ENCODE assay signal across 20 cellular contexts in genomic region chr19:30245401-30246039, GRCh38.
A peak's percentile ranks its signal among the peaks of the same experiment; 100 is the strongest.
DNase-seq lines count a peak whose midpoint lies in the region; ATAC-seq, FAIRE-seq and TF ChIP-seq lines count a peak whose summit lies in the region.
"Had no signal": no experiment of that assay in that cellular context is flagged by ENCODE, and none has a peak within 500 bp of the region (broad histone marks: within the 10 kb centered on the region; RNA-seq: fewer than 3 reads in every experiment).

No MANE protein-coding gene starts in this region.

- H3K4me3 Mint-ChIP-seq in neural crest cell: no peak overlapping the region
- H3K4me3 Mint-ChIP-seq in activated CD4-positive, alpha-beta T cell treated with anti-CD3 and anti-CD28 coated beads for 36 hours: no peak overlapping the region
- H3K4me3 Mint-ChIP-seq: B cell; CD8-positive, alpha-beta T cell had no signal

- ATAC-seq in activated CD4-positive, alpha-beta T cell treated with anti-CD3 and anti-CD28 coated beads for 36 hours: no peak
- no peak for ATAC-seq in GM21529 (IDR thresholded peaks at IDR 0.05; ENCODE audit: unreplicated experiment)
- ATAC-seq: CD8-positive, alpha-beta T cell; HCT116 had no signal

- CTCF ChIA-PET in HEK293 (lab: Yijun Ruan, JAX): no interaction called here
- CTCF ChIA-PET in activated CD4-positive, alpha-beta T cell treated with anti-CD3 and anti-CD28 coated beads for 36 hours (lab: Charles Lee): interaction anchor here (0.8 kb wide), 1 partner anchor 234 kb away, joined by 4 read pairs; no protein-coding TSS in a partner anchor

- POLR2A ChIA-PET in HEK293 (lab: Yijun Ruan, JAX): no interaction called here
- POLR2A ChIA-PET in activated CD4-positive, alpha-beta T cell treated with anti-CD3 and anti-CD28 coated beads for 36 hours (lab: Charles Lee): no interaction called here

- peaks cover 9% of the 10 kb centered on the region; the same call in 1 of the 2 replicates for H3K4me1 ChIP-seq in HEK293 (ENCODE audit: control insufficient read depth, insufficient read depth, low read length)
- H3K4me1 ChIP-seq: BLaER1 treated with 17β-estradiol and CSF1 and Interleukin-3, amounts not matched to agents 10 nM and 100 nM had no signal

- no peaks in the 10 kb centered on the region for H3K9me3 ChIP-seq in HEK293 (ENCODE audit: control insufficient read depth, insufficient read depth, low read depth, low read length)
- H3K9me3 ChIP-seq: BLaER1 treated with 17β-estradiol and CSF1 and Interleukin-3, amounts not matched to agents 10 nM and 100 nM had no signal

- H3K27me3 Mint-ChIP-seq in neural crest cell (ENCODE audit: low read depth): peaks cover 5% of the 10 kb centered on the region
- H3K27me3 Mint-ChIP-seq in activated CD4-positive, alpha-beta T cell treated with anti-CD3 and anti-CD28 coated beads for 36 hours: peaks cover 12% of the 10 kb centered on the region

- TF ChIP-seq CTCF in HEK293 (tag by site-specific recombination; IDR thresholded peaks at IDR 0.05) (no peak), dorsolateral prefrontal cortex (IDR thresholded peaks at IDR 0.05 in 54 of 56, conservative IDR thresholded peaks at IDR 0.05 in 2 of 56; ENCODE audit: low read depth in 1 of 56, partially characterized antibody in 56 of 56) (no peak), neural crest cell (conservative IDR thresholded peaks at IDR 0.05) (no peak)

- H3K27ac ChIP-seq in HEK293 (ENCODE audit: extremely low read depth, low read depth, low read length): no peak overlapping the region
- peak overlapping the region in 58 of 59 donors; percentile 57 to 96 (median 87) for H3K27ac ChIP-seq in dorsolateral prefrontal cortex
- H3K27ac ChIP-seq: BLaER1 treated with 17β-estradiol and CSF1 and Interleukin-3, amounts not matched to agents 10 nM and 100 nM had no signal

- peaks cover 0 to 7% (median 0%) of the 10 kb centered on the region in 45 donors for H3K27me3 ChIP-seq in dorsolateral prefrontal cortex
- H3K27me3 ChIP-seq: BLaER1 treated with 17β-estradiol and CSF1 and Interleukin-3, amounts not matched to agents 10 nM and 100 nM had no signal

- intact Hi-C loops in dorsolateral prefrontal cortex (cut with DNase I): no loop called here
- intact Hi-C loops in activated CD4-positive, alpha-beta T cell treated with anti-CD3 and anti-CD28 coated beads for 36 hours (cut with DNase I, micrococcal nuclease): no loop called here

- H3K4me1 Mint-ChIP-seq in neural crest cell: peaks cover 6% of the 10 kb centered on the region
- H3K4me1 Mint-ChIP-seq in activated CD4-positive, alpha-beta T cell treated with anti-CD3 and anti-CD28 coated beads for 36 hours: no peaks in the 10 kb centered on the region
- H3K4me1 Mint-ChIP-seq: B cell had no signal

- H3K36me3 ChIP-seq in HEK293 (ENCODE audit: control insufficient read depth in 2 of 2, insufficient read depth in 1 of 2, low read length in 2 of 2): no peaks in the 10 kb centered on the region; a peak in 1 of 3 replicates
- H3K36me3 ChIP-seq: BLaER1 treated with 17β-estradiol and CSF1 and Interleukin-3, amounts not matched to agents 10 nM and 100 nM had no signal

- H3K4me3 ChIP-seq in HEK293 (ENCODE audit: low read depth, low read length) (no peak overlapping the region), dorsolateral prefrontal cortex (peak overlapping the region in 1 of 59 donors; percentile 16)
- H3K4me3 ChIP-seq: BLaER1 treated with 17β-estradiol and CSF1 and Interleukin-3, amounts not matched to agents 10 nM and 100 nM had no signal

- no peaks in the 10 kb centered on the region for H3K9me3 Mint-ChIP-seq in neural crest cell
- no peaks in the 10 kb centered on the region for H3K9me3 Mint-ChIP-seq in activated CD4-positive, alpha-beta T cell treated with anti-CD3 and anti-CD28 coated beads for 36 hours (ENCODE audit: low read depth)
- H3K9me3 Mint-ChIP-seq: CD8-positive, alpha-beta T cell had no signal

- H3K36me3 Mint-ChIP-seq in neural crest cell (ENCODE audit: low read depth): peaks cover 2% of the 10 kb centered on the region
- H3K36me3 Mint-ChIP-seq in activated CD4-positive, alpha-beta T cell treated with anti-CD3 and anti-CD28 coated beads for 36 hours (ENCODE audit: low read depth): no peaks in the 10 kb centered on the region
- H3K36me3 Mint-ChIP-seq: CD8-positive, alpha-beta T cell had no signal

- FAIRE-seq in urothelium cell line (lab: Jason Lieb, UNC): peak; percentile 40
- FAIRE-seq: GM12891, GM19239, HTR-8/SVneo had no signal

- H3K27ac Mint-ChIP-seq in neural crest cell (ENCODE audit: unreplicated experiment): peak overlapping the region; percentile 78
- H3K27ac Mint-ChIP-seq in activated CD4-positive, alpha-beta T cell treated with anti-CD3 and anti-CD28 coated beads for 36 hours: no peak overlapping the region
- H3K27ac Mint-ChIP-seq: B cell; CD8-positive, alpha-beta T cell had no signal

- peak in 1 of 10 donors; percentile 49 for DNase-seq in dorsolateral prefrontal cortex
- DNase-seq in neural crest cell (ENCODE audit: low read depth, low spot score): no peak
- DNase-seq in urothelium cell line (ENCODE audit: low spot score): no peak
- DNase-seq in RKO (ENCODE audit: low spot score): no peak
- no peak for DNase-seq in activated CD4-positive, alpha-beta T cell treated with anti-CD3 and anti-CD28 coated beads for 36 hours
- DNase-seq: 8988T; Calu3; CD8-positive, alpha-beta T cell; DMS79 treated with DMSO at 0.1 percent for 48 hours; GOT3; H7; IMR-90 had no signal

TF ChIP-seq in HEK293, 187 proteins besides CTCF, POLR2A, EP300 and RAD21:
- no peak for TF ChIP-seq ZBTB20 (tag by site-specific recombination; IDR thresholded peaks at IDR 0.05)
- TF ChIP-seq ZNF449 (tag by site-specific recombination; IDR thresholded peaks at IDR 0.05): peak; percentile 72
